ENCODE assay signal across 11 cellular contexts in the genomic region with DNA sequence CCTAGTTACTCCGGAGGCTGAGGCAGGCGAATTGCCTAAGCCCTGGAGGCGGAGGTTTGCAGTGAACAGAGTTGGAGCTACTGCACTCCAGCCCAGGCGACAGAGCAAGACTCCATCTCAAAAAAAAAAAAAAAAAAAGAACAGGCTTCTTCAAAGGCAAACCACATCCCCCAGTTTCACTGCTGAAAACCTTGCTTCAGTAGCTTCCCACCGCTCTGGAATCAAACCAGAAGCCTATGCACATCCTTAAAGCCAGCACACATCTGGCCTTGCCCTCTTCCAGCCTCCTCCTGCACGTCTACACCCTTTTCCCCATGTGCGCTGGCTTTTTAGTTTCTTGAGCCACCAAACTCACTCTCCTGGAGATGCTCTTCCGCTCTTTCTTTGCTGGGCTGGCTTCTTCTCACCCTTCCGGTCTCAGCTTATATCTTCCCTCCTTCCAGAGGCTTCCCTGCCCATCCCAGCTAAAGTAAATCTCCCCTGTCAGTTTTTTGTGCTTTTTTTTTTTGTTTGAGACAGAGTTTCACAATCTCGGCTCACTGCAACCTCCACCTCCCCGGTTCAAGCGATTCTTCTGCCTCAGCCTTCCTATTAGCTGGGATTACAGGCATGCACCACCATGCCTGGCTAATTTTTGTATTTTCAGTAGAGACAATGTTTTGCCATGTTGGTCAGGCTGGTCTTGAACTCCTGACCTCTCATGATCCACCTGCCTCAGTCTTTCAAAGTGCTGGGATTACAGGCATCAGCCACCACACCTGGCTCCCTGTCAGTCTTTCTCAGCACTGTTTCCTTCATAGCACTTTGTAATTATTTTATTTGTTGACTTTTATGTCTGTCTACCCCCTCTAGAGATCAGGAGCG. TPM values are rescaled to one million over a fixed set of nuclear protein-coding genes. Genes with fewer than 3 reads are reported as not detected.
DNase-seq lines count a peak whose midpoint lies in the region; ATAC-seq and TF ChIP-seq lines count a peak whose summit lies in the region.
"Had no signal": no experiment of that assay in that cellular context is flagged by ENCODE, and none has a peak within 500 bp of the region (broad histone marks: within the 10 kb centered on the region; RNA-seq: fewer than 3 reads in every experiment).

No MANE protein-coding gene starts in this region.

- no peaks in the 10 kb centered on the region for H3K27me3 ChIP-seq in CD4-positive, alpha-beta memory T cell (ENCODE audit: insufficient read depth, low read length)

- H3K27ac Mint-ChIP-seq in CD4-positive, alpha-beta memory T cell: peak overlapping the region; percentile 84 to 95 (median 93)
- peak overlapping the region; percentile 46 for H3K27ac Mint-ChIP-seq in activated T-helper 2 cell treated with anti-CD3 and anti-CD28 coated beads, Interferon-gamma antibody, Interleukin-2, Interleukin-4, amounts not matched to agents 10 μg/mL and 5 μg/mL and 100 μg/mL, durations not matched to agents 14 hours and 24 hours and 36 hours
- H3K27ac Mint-ChIP-seq in nephron: peak overlapping the region; percentile 59 to 84 (median 80)

- intact Hi-C loops in CD4-positive, alpha-beta memory T cell (cut with micrococcal nuclease): loop anchor here (2.0 kb wide), 1 partner anchor 43 kb away; the partner anchor contains the start of gene ID3
- intact Hi-C loops in activated T-helper 2 cell treated with anti-CD3 and anti-CD28 coated beads, Interferon-gamma antibody, Interleukin-2, Interleukin-4, amounts not matched to agents 10 μg/mL and 5 μg/mL and 100 μg/mL, durations not matched to agents 14 hours and 24 hours and 36 hours (cut with micrococcal nuclease): no loop called here

- peak overlapping the region; percentile 43 for H3K27ac ChIP-seq in CD4-positive, alpha-beta memory T cell (ENCODE audit: low read depth, low read length)
- H3K27ac ChIP-seq in KOPT-K1 (ENCODE audit: low read depth, low read length, poor library complexity, severe bottlenecking) (peak overlapping the region; percentile 88), coronary artery (no peak overlapping the region)

- H3K36me3 ChIP-seq in CD4-positive, alpha-beta memory T cell (ENCODE audit: insufficient read depth, low read length): no peaks in the 10 kb centered on the region
- H3K36me3 ChIP-seq in KOPT-K1 (ENCODE audit: insufficient read depth, low read length): no peaks in the 10 kb centered on the region

- TF ChIP-seq CTCF in nephron (IDR thresholded peaks at IDR 0.05; ENCODE audit: unreplicated experiment in 3 of 3): no peak
- TF ChIP-seq CTCF in coronary artery (IDR thresholded peaks at IDR 0.05): no peak

- peak; percentile 52 to 69 (median 61) for DNase-seq in CD4-positive, alpha-beta memory T cell
- no peak for DNase-seq in activated T-helper 2 cell treated with anti-CD3 and anti-CD28 coated beads, Interferon-gamma antibody, Interleukin-2, Interleukin-4, amounts not matched to agents 10 μg/mL and 5 μg/mL and 100 μg/mL, durations not matched to agents 14 hours and 24 hours and 36 hours (ENCODE audit: low spot score)
- no peak for DNase-seq in coronary artery (ENCODE audit: low spot score)
- no peak for DNase-seq in NCI-H2171 (lab: John Stamatoyannopoulos, UW)
- DNase-seq: effector CD4-positive, alpha-beta T cell; MV-4-11; NCI-H345; stimulated activated CD4-positive, alpha-beta T cell treated with anti-CD3 and anti-CD28 coated beads, Interleukin-2, amount 100 ng/mL, for 24 hours had no signal

- peaks cover 46 to 88% (median 74%) of the 10 kb centered on the region in 4 donors for H3K4me1 Mint-ChIP-seq in CD4-positive, alpha-beta memory T cell
- H3K4me1 Mint-ChIP-seq in activated T-helper 2 cell treated with anti-CD3 and anti-CD28 coated beads, Interferon-gamma antibody, Interleukin-2, Interleukin-4, amounts not matched to agents 10 μg/mL and 5 μg/mL and 100 μg/mL, durations not matched to agents 14 hours and 24 hours and 36 hours (ENCODE audit: low read depth): peaks cover 44% of the 10 kb centered on the region
- H3K4me1 Mint-ChIP-seq in nephron: peaks cover 30% of the 10 kb centered on the region

- no peaks in the 10 kb centered on the region for H3K9me3 Mint-ChIP-seq in CD4-positive, alpha-beta memory T cell
- no peaks in the 10 kb centered on the region for H3K9me3 Mint-ChIP-seq in activated T-helper 2 cell treated with anti-CD3 and anti-CD28 coated beads, Interferon-gamma antibody, Interleukin-2, Interleukin-4, amounts not matched to agents 10 μg/mL and 5 μg/mL and 100 μg/mL, durations not matched to agents 14 hours and 24 hours and 36 hours
- no peaks in the 10 kb centered on the region for H3K9me3 Mint-ChIP-seq in nephron

- H3K36me3 Mint-ChIP-seq in CD4-positive, alpha-beta memory T cell: no peaks in the 10 kb centered on the region
- H3K36me3 Mint-ChIP-seq in activated T-helper 2 cell treated with anti-CD3 and anti-CD28 coated beads, Interferon-gamma antibody, Interleukin-2, Interleukin-4, amounts not matched to agents 10 μg/mL and 5 μg/mL and 100 μg/mL, durations not matched to agents 14 hours and 24 hours and 36 hours (ENCODE audit: low read depth): no peaks in the 10 kb centered on the region
- no peaks in the 10 kb centered on the region for H3K36me3 Mint-ChIP-seq in nephron (ENCODE audit: low read depth)

- peak overlapping the region; percentile 75 to 92 (median 82) for H3K4me3 Mint-ChIP-seq in CD4-positive, alpha-beta memory T cell
- H3K4me3 Mint-ChIP-seq in activated T-helper 2 cell treated with anti-CD3 and anti-CD28 coated beads, Interferon-gamma antibody, Interleukin-2, Interleukin-4, amounts not matched to agents 10 μg/mL and 5 μg/mL and 100 μg/mL, durations not matched to agents 14 hours and 24 hours and 36 hours (ENCODE audit: low read depth): peak overlapping the region; percentile 4
- H3K4me3 Mint-ChIP-seq in nephron: no peak overlapping the region

- CTCF ChIA-PET in CD4-positive, alpha-beta memory T cell (lab: Charles Lee; ENCODE audit: partially characterized antibody): interaction anchor here (0.6 to 7.9 kb wide), 17 partner anchors 9 to 104 kb away, joined by 3 to 111 read pairs (median 7); partner anchors contain the start of gene ID3

- no peaks in the 10 kb centered on the region for H3K9me3 ChIP-seq in CD4-positive, alpha-beta memory T cell (ENCODE audit: control insufficient read depth in 1 of 2, low read length in 2 of 2)
- no peaks in the 10 kb centered on the region for H3K9me3 ChIP-seq in KOPT-K1 (ENCODE audit: insufficient read depth, low read length, poor library complexity, severe bottlenecking)

- POLR2A ChIA-PET in CD4-positive, alpha-beta memory T cell (lab: Charles Lee; ENCODE audit: partially characterized antibody): interaction anchor here (0.7 to 15.1 kb wide), 19 partner anchors 9 to 117 kb away, joined by 3 to 263 read pairs (median 5); partner anchors contain the start of genes ASAP3, E2F2 and ID3

- peaks cover 87% of the 10 kb centered on the region for H3K4me1 ChIP-seq in CD4-positive, alpha-beta memory T cell (ENCODE audit: insufficient read depth, low read length)

- H3K4me3 ChIP-seq in CD4-positive, alpha-beta memory T cell (ENCODE audit: low read length in 2 of 2): peak overlapping the region; percentile 24 to 30
- no peak overlapping the region for H3K4me3 ChIP-seq in coronary artery

- no peak for ATAC-seq in GM18498 (IDR thresholded peaks at IDR 0.05; ENCODE audit: unreplicated experiment)

- H3K27me3 Mint-ChIP-seq in CD4-positive, alpha-beta memory T cell: no peaks in the 10 kb centered on the region
- no peaks in the 10 kb centered on the region for H3K27me3 Mint-ChIP-seq in activated T-helper 2 cell treated with anti-CD3 and anti-CD28 coated beads, Interferon-gamma antibody, Interleukin-2, Interleukin-4, amounts not matched to agents 10 μg/mL and 5 μg/mL and 100 μg/mL, durations not matched to agents 14 hours and 24 hours and 36 hours (ENCODE audit: low read depth)
- peaks cover 5% of the 10 kb centered on the region for H3K27me3 Mint-ChIP-seq in nephron (ENCODE audit: low read depth)

RNA-seq across cellular contexts. Expression of gene ID3, which starts 42.0 kb away (rescaled TPM):
- 10 to 100 TPM; 89.6 to 98.0 TPM for total RNA-seq in CD4-positive, alpha-beta memory T cell
- 10 to 100 TPM in 1 of 2 donors, 1 to 10 TPM in 1; 8.9 to 20.1 TPM for polyA plus RNA-seq in CD4-positive, alpha-beta memory T cell
- total RNA-seq in activated T-helper 2 cell treated with anti-CD3 and anti-CD28 coated beads, Interferon-gamma antibody, Interleukin-2, Interleukin-4, amounts not matched to agents 10 μg/mL and 5 μg/mL and 100 μg/mL, durations not matched to agents 14 hours and 24 hours and 36 hours: 24.7 and 26.9 TPM in 2 replicates

Comparison
In these comparisons a context has a peak if more than half of its experiments do, and no peak if none do; other contexts are left out.
1. DNase-seq: peak in CD4-positive, alpha-beta memory T cell (5 of 5); none in activated T-helper 2 cell treated with anti-CD3 and anti-CD28 coated beads, Interferon-gamma antibody, Interleukin-2, Interleukin-4, amounts not matched to agents 10 μg/mL and 5 μg/mL and 100 μg/mL, durations not matched to agents 14 hours and 24 hours and 36 hours (single experiment), coronary artery (single experiment) and NCI-H2171 (single experiment).
2. H3K27ac ChIP-seq: peak in CD4-positive, alpha-beta memory T cell (single experiment) and KOPT-K1 (single experiment); none in coronary artery (0 of 2).
3. H3K4me3 Mint-ChIP-seq: peak in CD4-positive, alpha-beta memory T cell (8 of 8) and activated T-helper 2 cell treated with anti-CD3 and anti-CD28 coated beads, Interferon-gamma antibody, Interleukin-2, Interleukin-4, amounts not matched to agents 10 μg/mL and 5 μg/mL and 100 μg/mL, durations not matched to agents 14 hours and 24 hours and 36 hours (single experiment); none in nephron (0 of 3).
4. Peak in every context shown above with its lines, with median percentiles within 50 percentile points of each other: H3K27ac Mint-ChIP-seq.